In the genomic region with DNA sequence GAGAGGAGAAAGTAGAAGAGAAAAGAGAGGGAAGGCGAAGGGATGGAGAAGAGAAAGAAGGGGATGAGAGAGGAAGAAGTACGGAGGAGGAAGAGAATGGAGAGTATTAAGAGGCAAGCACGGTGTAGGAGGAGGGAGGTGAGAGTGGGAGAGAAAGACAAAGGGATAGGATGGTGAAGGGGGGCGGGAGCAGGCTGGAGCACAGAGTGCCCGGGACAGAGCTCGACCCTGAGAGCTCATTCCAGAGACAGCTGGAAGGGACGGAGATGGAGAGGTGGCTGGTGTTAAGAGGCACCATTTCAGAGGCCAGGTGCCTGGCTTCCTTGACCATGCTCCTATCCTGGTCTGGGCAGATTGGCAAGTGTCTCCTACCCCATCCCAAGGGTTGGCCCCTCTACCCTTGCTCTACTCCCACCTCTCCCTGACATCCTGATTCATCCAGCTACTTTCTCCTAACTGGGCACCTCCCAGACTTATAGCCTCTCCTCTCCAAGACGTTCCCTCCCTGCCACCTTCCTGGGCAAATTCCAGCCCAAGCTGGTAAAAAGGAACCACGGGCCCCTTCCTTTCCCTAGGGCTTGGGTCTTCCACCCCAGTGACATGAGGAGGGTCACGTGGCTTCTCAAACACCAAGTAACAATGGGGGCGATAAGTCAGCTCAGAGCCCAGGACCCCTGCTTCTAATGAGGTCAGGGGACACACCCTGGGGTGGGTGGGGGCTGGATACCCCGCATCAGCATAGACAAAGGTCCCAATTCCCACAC, we compare ENCODE assay signal across 7 cellular contexts. TPM values are rescaled to one million over a fixed set of nuclear protein-coding genes. Genes with fewer than 3 reads are reported as not detected.
DNase-seq lines count a peak whose midpoint lies in the region; ATAC-seq and TF ChIP-seq lines count a peak whose summit lies in the region.

No MANE protein-coding gene starts in this region.

- H3K36me3 ChIP-seq in rectal smooth muscle tissue (ENCODE audit: control insufficient read depth, insufficient read depth, low read length) (peaks cover 5% of the 10 kb centered on the region), gastroesophageal sphincter (peaks cover 0 to 36% of the 10 kb centered on the region in 2 donors)

- peak overlapping the region; percentile 70 for H3K4me2 ChIP-seq in H9 (ENCODE audit: insufficient read depth, insufficient read length, low read length)

- H3K27me3 ChIP-seq in H9 (ENCODE audit: insufficient read depth, low read length), result no peaks in the 10 kb centered on the region; the same call in 1 of the 2 replicates
- no peaks in the 10 kb centered on the region for H3K27me3 ChIP-seq in rectal smooth muscle tissue (ENCODE audit: control insufficient read depth, insufficient read depth, low read length)
- H3K27me3 ChIP-seq in gastroesophageal sphincter, result no peaks in the 10 kb centered on the region

- H3K4me3 Mint-ChIP-seq in H9, result peak overlapping the region; percentile 62 to 90

- no peaks in the 10 kb centered on the region; a peak in 1 of 5 replicates for H3K9me3 Mint-ChIP-seq in H9

- H3K14ac ChIP-seq in H9 (ENCODE audit: insufficient read depth, low read length), result no peak overlapping the region

- WGBS in H9 (ENCODE audit: extremely low coverage, insufficient read length, low lambda C conversion rate), result 94% methylated on average over 2 of the region's 12 CpGs
- 69 to 71% methylated on average over 7 to 9 of the region's 12 CpGs for WGBS in gastroesophageal sphincter (ENCODE audit: low coverage in 1 of 2), 2 donors

- H2BK12ac ChIP-seq in H9 (ENCODE audit: insufficient read length, low read depth, low read length), result no peak overlapping the region

- peaks cover 2% of the 10 kb centered on the region; the same call in 1 of the 2 replicates for H3K4me1 ChIP-seq in H9 (ENCODE audit: insufficient read depth, low read length)
- H3K4me1 ChIP-seq in rectal smooth muscle tissue (ENCODE audit: control insufficient read depth, insufficient read depth, low read length), result peaks cover 7% of the 10 kb centered on the region
- H3K4me1 ChIP-seq in gastroesophageal sphincter, result peaks cover 3 to 48% (median 16%) of the 10 kb centered on the region in 3 donors

- peaks cover 23 to 26% of the 10 kb centered on the region in 2 experiments for H3K4me1 Mint-ChIP-seq in H9

- no peak overlapping the region for H3K18ac ChIP-seq in H9 (ENCODE audit: insufficient read length, low read depth, low read length)

- no peak overlapping the region for H4K91ac ChIP-seq in H9 (ENCODE audit: insufficient read length, low read depth, low read length)

- H3K27ac Mint-ChIP-seq in H9, result peak overlapping the region in 1 of 3 experiments; percentile 15; a peak in 1 of 7 replicates

- TF ChIP-seq POLR2A in gastroesophageal sphincter (IDR thresholded peaks at IDR 0.05), result no peak

- H2BK5ac ChIP-seq in H9 (ENCODE audit: insufficient read length, low read length), result no peak overlapping the region

- DNase-seq in H9, result peak; percentile 20
- DNase-seq in fibroblast of pulmonary artery (ENCODE audit: low read depth), result no peak
- no peak for DNase-seq in NCI-H526 (lab: John Stamatoyannopoulos, UW)
- no peak for DNase-seq in dermis blood vessel endothelial cell

- H2BK20ac ChIP-seq in H9 (ENCODE audit: low read depth, low read length, poor library complexity, severe bottlenecking), result no peak overlapping the region

- H3K4me3 ChIP-seq in fibroblast of pulmonary artery (replicated peaks; ENCODE audit: low read depth, low read length) (peak overlapping the region; percentile 77), rectal smooth muscle tissue (ENCODE audit: low read length) (peak overlapping the region; percentile 91), gastroesophageal sphincter (peak overlapping the region in 1 of 2 donors; percentile 92)

- H3K79me1 ChIP-seq in H9 (ENCODE audit: insufficient read depth, low read depth, low read length, poor library complexity, severe bottlenecking), result no peaks in the 10 kb centered on the region

- no peak for TF ChIP-seq EP300 in gastroesophageal sphincter (IDR thresholded peaks at IDR 0.05)

- H3K36me3 Mint-ChIP-seq in H9 (ENCODE audit: insufficient read depth in 1 of 3, low read depth in 3 of 3), result peaks cover 22 to 43% (median 38%) of the 10 kb centered on the region in 3 experiments; a peak in 6 of 7 replicates

- no peak overlapping the region for H3T11ph ChIP-seq in H9 (ENCODE audit: low read length)

- no peak for TF ChIP-seq CTCF in H9 (conservative IDR thresholded peaks at IDR 0.05)
- no peak for TF ChIP-seq CTCF in VCaP (conservative IDR thresholded peaks at IDR 0.05)
- TF ChIP-seq CTCF in fibroblast of pulmonary artery (IDR thresholded peaks at IDR 0.05; ENCODE audit: low read length, missing control alignments), result no peak
- no peak for TF ChIP-seq CTCF in gastroesophageal sphincter (IDR thresholded peaks at IDR 0.05)

- H2AFZ ChIP-seq in H9 (ENCODE audit: low read length), result no peak overlapping the region

- H3K56ac ChIP-seq in H9 (ENCODE audit: insufficient read length, low read depth, low read length), result no peak overlapping the region

- H3K4ac ChIP-seq in H9 (ENCODE audit: low read depth, low read length), result no peak overlapping the region

- no peaks in the 10 kb centered on the region; the same call in 1 of the 2 replicates for H3K79me2 ChIP-seq in H9 (ENCODE audit: insufficient read depth, low read length)

- ATAC-seq in gastroesophageal sphincter, result no peak

- no peak overlapping the region for H2AK5ac ChIP-seq in H9 (ENCODE audit: insufficient read length, low read length)

- peaks cover 8% of the 10 kb centered on the region for H3K27me3 Mint-ChIP-seq in H9 (ENCODE audit: low read depth)

- no peak overlapping the region for H4K5ac ChIP-seq in H9 (ENCODE audit: insufficient read length, low read depth, low read length)

- no peak overlapping the region for H2BK15ac ChIP-seq in H9 (ENCODE audit: low read depth, low read length)

- no peak overlapping the region for H2BK120ac ChIP-seq in H9 (ENCODE audit: low read depth, low read length, poor library complexity, severe bottlenecking)

- no peak overlapping the region for H4K8ac ChIP-seq in H9 (replicated peaks; ENCODE audit: insufficient read length, low read depth, low read length)

- no peak overlapping the region for H3K23ac ChIP-seq in H9 (ENCODE audit: insufficient read length, low read depth, low read length)

- peaks cover 25% of the 10 kb centered on the region for H3K23me2 ChIP-seq in H9 (ENCODE audit: insufficient read length, low read depth, low read length, poor library complexity, severe bottlenecking)

- H3K27ac ChIP-seq in H9 (ENCODE audit: insufficient read length, low read depth, low read length) (no peak overlapping the region), VCaP (peak overlapping the region; percentile 98), rectal smooth muscle tissue (ENCODE audit: low read depth, low read length) (no peak overlapping the region), gastroesophageal sphincter (peak overlapping the region in 2 of 4 donors; percentile 95 to 100)

- peaks cover 2% of the 10 kb centered on the region for H4K20me1 ChIP-seq in H9 (ENCODE audit: control insufficient read depth, insufficient read depth, insufficient read length)

- H3K9me3 ChIP-seq in H9 (ENCODE audit: control insufficient read depth, low read depth, low read length) (no peaks in the 10 kb centered on the region), gastroesophageal sphincter (no peaks in the 10 kb centered on the region)

- H3K9ac ChIP-seq in H9 (ENCODE audit: extremely low read depth, insufficient read length, low read length) (no peak overlapping the region), rectal smooth muscle tissue (ENCODE audit: low read length) (peak overlapping the region; percentile 12)

RNA-seq across cellular contexts. Expression of gene CLCN2, which starts 1.2 kb away (rescaled TPM):
- total RNA-seq in H9 (2021) (17.2 and 19.5 TPM in 2 replicates), gastroesophageal sphincter (1 to 10 TPM; 2.0 to 6.8 (median 2.3) TPM), dermis blood vessel endothelial cell (3.2 and 5.4 TPM in 2 replicates)

RNA-seq across cellular contexts. Expression of gene POLR2H, which starts 1.3 kb away (rescaled TPM):
- 115 and 122 TPM in 2 replicates for total RNA-seq in H9 (2021)
- total RNA-seq in gastroesophageal sphincter, result 10 to 100 TPM; 32.8 to 54.1 (median 40.9) TPM
- total RNA-seq in dermis blood vessel endothelial cell, result 91.2 and 135 TPM in 2 replicates

RNA-seq across cellular contexts. Expression of gene THPO, which starts 17.8 kb away (rescaled TPM):
- 0.64 and 0.85 TPM in 2 replicates for total RNA-seq in H9 (2021)
- total RNA-seq in gastroesophageal sphincter, result under 1 TPM in 2 of 4 donors, not detected in 2; 0.31 to 0.94 TPM
- not detected in 2 replicates for total RNA-seq in dermis blood vessel endothelial cell

RNA-seq across cellular contexts. Expression of gene CHRD, which starts 19.6 kb away (rescaled TPM):
- total RNA-seq in H9 (2021), result 1.8 and 1.9 TPM in 2 replicates
- 10 to 100 TPM in 3 of 4 donors, 1 to 10 TPM in 1; 8.2 to 27.4 (median 16.5) TPM for total RNA-seq in gastroesophageal sphincter
- 0.23 and 0.34 TPM in 2 replicates for total RNA-seq in dermis blood vessel endothelial cell

RNA-seq across cellular contexts. Expression of gene FAM131A, which starts 22.9 kb away (rescaled TPM):
- total RNA-seq in H9 (2021) (14.4 and 15.5 TPM in 2 replicates), gastroesophageal sphincter (10 to 100 TPM; 53.9 to 71.4 (median 65.3) TPM), dermis blood vessel endothelial cell (32.9 and 50.5 TPM in 2 replicates)
